In genomic region chr1:167984886-167985489, GRCh38 we compare ENCODE assay signal across 18 cellular contexts. TPM values are rescaled to one million over a fixed set of nuclear protein-coding genes. Genes with fewer than 3 reads are reported as not detected.
DNase-seq lines count a peak whose midpoint lies in the region; TF ChIP-seq lines count a peak whose summit lies in the region.
"Had no signal": no experiment of that assay in that cellular context is flagged by ENCODE, and none has a peak within 500 bp of the region (broad histone marks: within the 10 kb centered on the region; RNA-seq: fewer than 3 reads in every experiment).

No MANE protein-coding gene starts in this region.

- TF ChIP-seq CTCF in brain microvascular endothelial cell (IDR thresholded peaks at IDR 0.05; ENCODE audit: low read depth, low read length, missing control alignments), result no peak
- TF ChIP-seq CTCF in prostate gland (IDR thresholded peaks at IDR 0.05), result no peak

- H3K9me3 ChIP-seq in trophoblast cell (ENCODE audit: insufficient read depth, low read depth, low read length) (no peaks in the 10 kb centered on the region), prostate gland (no peaks in the 10 kb centered on the region)
- H3K9me3 ChIP-seq: testis had no signal

- no peak overlapping the region for H3K14ac ChIP-seq in trophoblast cell (ENCODE audit: low read length)

- in situ Hi-C loops in brain microvascular endothelial cell (cut with HindIII; ENCODE audit: low pct_ligation_motif_present, low sequenced_read_pairs) (no loop called here), ACHN (cut with HindIII; ENCODE audit: low pct_ligation_motif_present, low pct_unique_long_range_greater_than_20kb, low sequenced_read_pairs) (no loop called here)

- no peak overlapping the region for H4K8ac ChIP-seq in trophoblast cell (ENCODE audit: low read depth, low read length)

- no peak overlapping the region for H3K4me3 ChIP-seq in Jurkat, Clone E6-1 (ENCODE audit: low read length)
- H3K4me3 ChIP-seq in brain microvascular endothelial cell (ENCODE audit: low read depth, low read length) (no peak overlapping the region), trophoblast cell (ENCODE audit: low read depth, low read length) (no peak overlapping the region), prostate gland (no peak overlapping the region)
- H3K4me3 ChIP-seq: testis had no signal

- H2BK5ac ChIP-seq in trophoblast cell (ENCODE audit: low read depth, low read length, poor library complexity), result no peak overlapping the region

- H4K12ac ChIP-seq in trophoblast cell (ENCODE audit: low read depth, low read length), result no peak overlapping the region

- no peak overlapping the region for H3K23ac ChIP-seq in trophoblast cell (ENCODE audit: low read length)

- no peak overlapping the region for H3K4me2 ChIP-seq in trophoblast cell (ENCODE audit: low read length)

- H3K4ac ChIP-seq in trophoblast cell (ENCODE audit: low read depth, low read length), result no peak overlapping the region

- no peak overlapping the region for H2AK5ac ChIP-seq in trophoblast cell (ENCODE audit: low read length)

- no peaks in the 10 kb centered on the region for H3K79me1 ChIP-seq in trophoblast cell (ENCODE audit: low read length)

- H3K79me2 ChIP-seq in trophoblast cell (ENCODE audit: control insufficient read depth, insufficient read depth, low read length, poor library complexity), result peaks cover 2% of the 10 kb centered on the region

- no peak overlapping the region for H3K9ac ChIP-seq in trophoblast cell (ENCODE audit: low read length)

- no peak overlapping the region for H3K27ac Mint-ChIP-seq in activated CD4-positive, alpha-beta T cell treated with anti-CD3 and anti-CD28 coated beads, Interleukin-2, amount 10 ng/mL, durations not matched to agents 7 days and 5 days
- H3K27ac Mint-ChIP-seq: activated naive CD4-positive, alpha-beta T cell treated with anti-CD3 and anti-CD28 coated beads, Interleukin-2, amount 50 U/mL, for 24 hours had no signal

- H3K27ac ChIP-seq in brain microvascular endothelial cell (no peak overlapping the region), trophoblast cell (ENCODE audit: low read depth, low read length) (no peak overlapping the region), prostate gland (no peak overlapping the region)
- H3K27ac ChIP-seq: testis, VCaP had no signal

- H3K4me1 ChIP-seq in trophoblast cell (ENCODE audit: control insufficient read depth in 1 of 2, insufficient read depth in 2 of 2, low read length in 2 of 2) (no peaks in the 10 kb centered on the region), prostate gland (replicated peaks) (no peaks in the 10 kb centered on the region)
- H3K4me1 ChIP-seq: testis had no signal

- POLR2A ChIA-PET in activated CD4-positive, alpha-beta T cell treated with anti-CD3 and anti-CD28 coated beads, Interleukin-2, amount 10 ng/mL, durations not matched to agents 7 days and 5 days (lab: Charles Lee), result no interaction called here

- H2AFZ ChIP-seq in trophoblast cell (ENCODE audit: insufficient read depth, low read length, poor library complexity), result no peak overlapping the region

- no peaks in the 10 kb centered on the region for H3K4me1 Mint-ChIP-seq in activated CD4-positive, alpha-beta T cell treated with anti-CD3 and anti-CD28 coated beads, Interleukin-2, amount 10 ng/mL, durations not matched to agents 7 days and 5 days

- CTCF ChIA-PET in activated CD4-positive, alpha-beta T cell treated with anti-CD3 and anti-CD28 coated beads, Interleukin-2, amount 10 ng/mL, durations not matched to agents 7 days and 5 days (lab: Charles Lee), result no interaction called here

- no peak overlapping the region for H2BK12ac ChIP-seq in trophoblast cell (ENCODE audit: low read length)

- H3K27me3 Mint-ChIP-seq in activated CD4-positive, alpha-beta T cell treated with anti-CD3 and anti-CD28 coated beads, Interleukin-2, amount 10 ng/mL, durations not matched to agents 7 days and 5 days, result no peaks in the 10 kb centered on the region
- H3K27me3 Mint-ChIP-seq: activated naive CD4-positive, alpha-beta T cell treated with anti-CD3 and anti-CD28 coated beads, Interleukin-2, amount 50 U/mL, for 24 hours; CD4-positive, alpha-beta memory T cell; naive B cell had no signal

- peaks cover 3% of the 10 kb centered on the region for H3K36me3 ChIP-seq in brain microvascular endothelial cell (replicated peaks)
- peaks cover 2 to 7% of the 10 kb centered on the region in 2 experiments for H3K36me3 ChIP-seq in trophoblast cell (ENCODE audit: control insufficient read depth in 1 of 2, insufficient read depth in 2 of 2, low read length in 2 of 2)
- no peaks in the 10 kb centered on the region for H3K36me3 ChIP-seq in prostate gland

- H3K27me3 ChIP-seq in brain microvascular endothelial cell (replicated peaks), result no peaks in the 10 kb centered on the region
- H3K27me3 ChIP-seq in trophoblast cell (ENCODE audit: insufficient read depth, low read length), result no peaks in the 10 kb centered on the region
- no peaks in the 10 kb centered on the region for H3K27me3 ChIP-seq in prostate gland (replicated peaks; ENCODE audit: insufficient read depth)
- H3K27me3 ChIP-seq: testis had no signal

- TF ChIP-seq POLR2A in prostate gland (IDR thresholded peaks at IDR 0.05), result no peak

- no peak overlapping the region for H3K18ac ChIP-seq in trophoblast cell (ENCODE audit: low read length)

- H2BK120ac ChIP-seq in trophoblast cell (ENCODE audit: insufficient read depth, low read length, poor library complexity), result no peak overlapping the region

- H3K36me3 Mint-ChIP-seq in activated CD4-positive, alpha-beta T cell treated with anti-CD3 and anti-CD28 coated beads, Interleukin-2, amount 10 ng/mL, durations not matched to agents 7 days and 5 days (ENCODE audit: low read depth), result peaks cover 25% of the 10 kb centered on the region

- no CpG with 5 or more reads among the region's 8 CpGs for WGBS in trophoblast cell (ENCODE audit: extremely low coverage, insufficient coverage, insufficient read length)
- 86% methylated on average over 8 of the region's 8 CpGs for WGBS in prostate gland

- intact Hi-C loops in prostate gland (cut with DNase I), result no loop called here

- peak; percentile 32 for DNase-seq in activated CD4-positive, alpha-beta T cell treated with anti-CD3 and anti-CD28 coated beads for 48 hours
- no peak for DNase-seq in activated CD4-positive, alpha-beta T cell treated with anti-CD3 and anti-CD28 coated beads, Interleukin-2, amount 10 ng/mL, durations not matched to agents 7 days and 5 days
- peak; percentile 50 for DNase-seq in Jurkat, Clone E6-1 (ENCODE audit: low read depth, low spot score)
- DNase-seq in brain microvascular endothelial cell, result peak; percentile 45
- peak; percentile 7 to 10 for DNase-seq in trophoblast cell
- no peak for DNase-seq in NCI-H2171 treated with DMSO at 0.1 percent for 48 hours (lab: John Stamatoyannopoulos, UW)
- DNase-seq in ACHN, result no peak
- DNase-seq in prostate gland (ENCODE audit: low spot score), result no peak
- DNase-seq: activated CD8-positive, alpha-beta memory T cell treated with anti-CD3 and anti-CD28 coated beads, Interleukin-2, amount 50 U/mL, for 48 hours; effector memory CD4-positive, alpha-beta T cell; MV-4-11; naive B cell; NCI-H2081 treated with DMSO at 0.1 percent for 48 hours; NCI-H748 treated with DMSO at 0.1 percent for 48 hours; testis had no signal

- no peak overlapping the region for H3K4me3 Mint-ChIP-seq in activated CD4-positive, alpha-beta T cell treated with anti-CD3 and anti-CD28 coated beads, Interleukin-2, amount 10 ng/mL, durations not matched to agents 7 days and 5 days
- H3K4me3 Mint-ChIP-seq: activated naive CD4-positive, alpha-beta T cell treated with anti-CD3 and anti-CD28 coated beads, Interleukin-2, amount 50 U/mL, for 24 hours; CD4-positive, alpha-beta memory T cell; naive B cell had no signal

- no peak overlapping the region for H4K91ac ChIP-seq in trophoblast cell (ENCODE audit: low read depth, low read length)

- H3K9me3 Mint-ChIP-seq in activated CD4-positive, alpha-beta T cell treated with anti-CD3 and anti-CD28 coated beads, Interleukin-2, amount 10 ng/mL, durations not matched to agents 7 days and 5 days, result no peaks in the 10 kb centered on the region
- H3K9me3 Mint-ChIP-seq: activated naive CD4-positive, alpha-beta T cell treated with anti-CD3 and anti-CD28 coated beads, Interleukin-2, amount 50 U/mL, for 24 hours; CD4-positive, alpha-beta memory T cell; naive B cell had no signal

RNA-seq across cellular contexts. Expression of gene MPC2, which starts 48.1 kb away (rescaled TPM):
- 10 to 100 TPM; 51.9 to 53.0 TPM for total RNA-seq in activated CD4-positive, alpha-beta T cell treated with anti-CD3 and anti-CD28 coated beads, Interleukin-2, amount 10 ng/mL, durations not matched to agents 7 days and 5 days
- 101 TPM for polyA plus RNA-seq in Jurkat, Clone E6-1 (2012; ENCODE audit: insufficient read depth, insufficient read length)
- polyA plus RNA-seq in trophoblast cell (2013), result 61.6 and 67.9 TPM in 2 replicates
- 100 to 1,000 TPM in 1 of 2 donors, 10 to 100 TPM in 1; 78.9 to 169 TPM for total RNA-seq in prostate gland

RNA-seq across cellular contexts. Expression of gene DCAF6, which starts 48.5 kb away (rescaled TPM):
- 10 to 100 TPM; 21.9 to 24.6 TPM for total RNA-seq in activated CD4-positive, alpha-beta T cell treated with anti-CD3 and anti-CD28 coated beads, Interleukin-2, amount 10 ng/mL, durations not matched to agents 7 days and 5 days
- polyA plus RNA-seq in Jurkat, Clone E6-1 (2012; ENCODE audit: insufficient read depth, insufficient read length), result 54.7 TPM
- polyA plus RNA-seq in trophoblast cell (2013), result 75.9 and 76.4 TPM in 2 replicates
- total RNA-seq in prostate gland, result 100 to 1,000 TPM in 1 of 2 donors, 10 to 100 TPM in 1; 71.4 to 116 TPM

Comparison
In these comparisons a context has a peak if more than half of its experiments do, and no peak if none do; other contexts are left out.
1. DNase-seq: peak in activated CD4-positive, alpha-beta T cell treated with anti-CD3 and anti-CD28 coated beads for 48 hours (single experiment), Jurkat, Clone E6-1 (single experiment), brain microvascular endothelial cell (single experiment) and trophoblast cell (2 of 2); none in activated CD4-positive, alpha-beta T cell treated with anti-CD3 and anti-CD28 coated beads, Interleukin-2, amount 10 ng/mL, durations not matched to agents 7 days and 5 days (single experiment), NCI-H2171 treated with DMSO at 0.1 percent for 48 hours (single experiment), ACHN (single experiment) and prostate gland (single experiment).